Comparison of ENCODE assay signal across 14 cellular contexts in genomic region chr9:87290241-87290700, GRCh38.
A peak's percentile ranks its signal among the peaks of the same experiment; 100 is the strongest.
DNase-seq lines count a peak whose midpoint lies in the region; TF ChIP-seq lines count a peak whose summit lies in the region.
"Had no signal": no experiment of that assay in that cellular context is flagged by ENCODE, and none has a peak within 500 bp of the region (broad histone marks: within the 10 kb centered on the region; RNA-seq: fewer than 3 reads in every experiment).

No MANE protein-coding gene starts in this region.

- H3K27me3 ChIP-seq in GM23248 (replicated peaks; ENCODE audit: insufficient read depth) (no peaks in the 10 kb centered on the region), SK-N-SH (ENCODE audit: insufficient read depth) (no peaks in the 10 kb centered on the region), smooth muscle cell (ENCODE audit: low read depth) (no peaks in the 10 kb centered on the region)

- in situ Hi-C loops in GM23248 (cut with MboI), result no loop called here

- TF ChIP-seq CTCF in SK-N-SH (IDR thresholded peaks at IDR 0.05) (peak; percentile 55), fibroblast of villous mesenchyme (IDR thresholded peaks at IDR 0.05; ENCODE audit: insufficient read depth, low read depth, low read length) (peak; percentile 50), smooth muscle cell (IDR thresholded peaks at IDR 0.05; ENCODE audit: borderline replicate concordance, insufficient read depth, poor library complexity, severe bottlenecking) (peak; percentile 23)

- H3K4me2 ChIP-seq in GM23248 (ENCODE audit: unreplicated experiment), result peak overlapping the region; percentile 69
- peak overlapping the region; percentile 48 for H3K4me2 ChIP-seq in SK-N-SH
- peak overlapping the region; percentile 62 for H3K4me2 ChIP-seq in smooth muscle cell

- peak overlapping the region; percentile 63 for H3K27ac ChIP-seq in GM23248
- peak overlapping the region; percentile 76 to 81 for H3K27ac ChIP-seq in SK-N-SH (ENCODE audit: low read depth in 2 of 2, low read length in 1 of 2)
- H3K27ac ChIP-seq in smooth muscle cell (ENCODE audit: low read depth), result peak overlapping the region; percentile 50

- H3K36me3 ChIP-seq in GM23248 (ENCODE audit: low read depth), result no peaks in the 10 kb centered on the region
- no peaks in the 10 kb centered on the region for H3K36me3 ChIP-seq in SK-N-SH (replicated peaks in 1 of 2; ENCODE audit: control insufficient read depth in 1 of 2, insufficient read depth in 2 of 2, low read length in 1 of 2)
- peaks cover 3% of the 10 kb centered on the region for H3K36me3 ChIP-seq in smooth muscle cell (ENCODE audit: low read depth)

- H2AFZ ChIP-seq in GM23248 (peak overlapping the region; percentile 41; the same call in 1 of the 2 replicates), SK-N-SH (ENCODE audit: low read depth) (peak overlapping the region; percentile 72; the same call in 1 of the 2 replicates), smooth muscle cell (ENCODE audit: low read depth) (no peak overlapping the region)

- 10 to 16% methylated on average over 2 of the region's 2 CpGs for WGBS in GM23248 (ENCODE audit: low coverage in 1 of 2, low lambda C conversion rate in 2 of 2, missing lambda C conversion rate in 2 of 2), 2 experiments
- WGBS in SK-N-SH (ENCODE audit: low lambda C conversion rate), result 6% methylated on average over 2 of the region's 2 CpGs
- WGBS in smooth muscle cell (ENCODE audit: low lambda C conversion rate), result 18% methylated on average over 2 of the region's 2 CpGs

- TF ChIP-seq EP300 in SK-N-SH (IDR thresholded peaks at IDR 0.05; ENCODE audit: borderline replicate concordance in 1 of 2, low read depth in 1 of 2, low read length in 1 of 2), result 0 out of 4 replicates have a peak, but pooled peaks of 1 of the 2 experiments have one; percentile 3

- H3K4me3 ChIP-seq in GM23248 (peak overlapping the region; percentile 17), SK-N-SH (ENCODE audit: low read depth in 2 of 2, low read length in 1 of 2) (no peak overlapping the region), fibroblast of villous mesenchyme (ENCODE audit: low read depth, low read length) (no peak overlapping the region), smooth muscle cell (no peak overlapping the region)

- H3K79me2 ChIP-seq in GM23248 (ENCODE audit: insufficient read depth) (no peaks in the 10 kb centered on the region), SK-N-SH (ENCODE audit: insufficient read depth) (no peaks in the 10 kb centered on the region), smooth muscle cell (ENCODE audit: low read depth) (no peaks in the 10 kb centered on the region)

- DNase-seq in GM23248 (peak; percentile 55), SK-N-SH (no peak), fibroblast of villous mesenchyme (ENCODE audit: low read depth) (no peak), smooth muscle cell (lab: John Stamatoyannopoulos, UW; ENCODE audit: unreplicated experiment) (no peak), occipital lobe (lab: John Stamatoyannopoulos, UW) (no peak), NCI-H1436 treated with DMSO at 0.1 percent for 48 hours (lab: John Stamatoyannopoulos, UW) (no peak), NCI-H82 (lab: John Stamatoyannopoulos, UW) (no peak), NCI-H2081 (lab: John Stamatoyannopoulos, UW) (no peak)
- DNase-seq: activated CD4-positive, alpha-beta memory T cell treated with anti-CD3 and anti-CD28 coated beads, Interleukin-2, amount 10 ng/mL, durations not matched to agents 7 days and 5 days; activated naive CD4-positive, alpha-beta T cell treated with anti-CD3 and anti-CD28 coated beads for 36 hours; dermis blood vessel endothelial cell; hypothalamus; NCI-H524; stimulated activated CD4-positive, alpha-beta T cell treated with anti-CD3 and anti-CD28 coated beads, Interleukin-12 subunit alpha, Interleukin-12 subunit beta, amount 100 ng/mL, for 4 hours had no signal

- POLR2A ChIA-PET in SK-N-SH (lab: Yijun Ruan, JAX), result interaction anchor here (0.6 kb wide), 1 partner anchor 29 kb away, joined by 3 read pairs; no protein-coding TSS in a partner anchor

- H3F3A ChIP-seq in GM23248 (ENCODE audit: insufficient read depth) (peaks cover 26% of the 10 kb centered on the region), SK-N-SH (replicated peaks; ENCODE audit: insufficient read depth) (peaks cover 11% of the 10 kb centered on the region), smooth muscle cell (ENCODE audit: low read depth) (no peaks in the 10 kb centered on the region)

- H3K9ac ChIP-seq in GM23248, result no peak overlapping the region; the same call in 1 of the 2 replicates
- H3K9ac ChIP-seq in SK-N-SH, result peak overlapping the region; percentile 32; the same call in 1 of the 2 replicates
- H3K9ac ChIP-seq in smooth muscle cell (ENCODE audit: low read depth), result no peak overlapping the region

- H3K9me2 ChIP-seq in GM23248 (ENCODE audit: insufficient read depth) (no peaks in the 10 kb centered on the region), SK-N-SH (no peaks in the 10 kb centered on the region)

- TF ChIP-seq RAD21 in SK-N-SH (IDR thresholded peaks at IDR 0.05; ENCODE audit: low read length), result peak; percentile 45

- no peaks in the 10 kb centered on the region for H3K9me3 ChIP-seq in GM23248 (ENCODE audit: low read depth)
- H3K9me3 ChIP-seq in SK-N-SH, result no peaks in the 10 kb centered on the region
- H3K9me3 ChIP-seq in smooth muscle cell (replicated peaks; ENCODE audit: low read depth), result no peaks in the 10 kb centered on the region

- peaks cover 24% of the 10 kb centered on the region for H3K4me1 ChIP-seq in GM23248 (ENCODE audit: insufficient read depth)
- H3K4me1 ChIP-seq in SK-N-SH (ENCODE audit: control insufficient read depth in 1 of 2, insufficient read depth in 2 of 2, low read depth in 1 of 2, low read length in 1 of 2), result peaks cover 5 to 12% of the 10 kb centered on the region in 2 experiments
- no peaks in the 10 kb centered on the region for H3K4me1 ChIP-seq in smooth muscle cell (ENCODE audit: low read depth)

- H4K20me1 ChIP-seq in GM23248 (ENCODE audit: insufficient read depth) (no peaks in the 10 kb centered on the region), SK-N-SH (ENCODE audit: insufficient read depth) (no peaks in the 10 kb centered on the region), smooth muscle cell (ENCODE audit: low read depth) (no peaks in the 10 kb centered on the region)

- CTCF ChIA-PET in SK-N-SH (lab: Yijun Ruan, JAX), result interaction anchor here (1.0 to 1.2 kb wide), 2 partner anchors 10 to 856 kb away, joined by 3 to 4 read pairs; no protein-coding TSS in a partner anchor

TF ChIP-seq in SK-N-SH, 30 proteins besides CTCF, POLR2A, EP300 and RAD21 (continues in another document):
- TF ChIP-seq CHD2 (IDR thresholded peaks at IDR 0.05; ENCODE audit: low read length, partially characterized antibody) (no peak), GATA2 (CRISPR knock-in tag; IDR thresholded peaks at IDR 0.05) (no peak), MAX (IDR thresholded peaks at IDR 0.05; ENCODE audit: low read depth) (no peak), SMC3 (IDR thresholded peaks at IDR 0.05; ENCODE audit: low read depth, low read length) (peak; percentile 35; the same call in 1 of the 2 replicates), EZH2phosphoT487 (IDR thresholded peaks at IDR 0.05; ENCODE audit: borderline replicate concordance, low read depth) (no peak), NRF1 (IDR thresholded peaks at IDR 0.05; ENCODE audit: low read depth, low read length) (no peak), MEF2A (IDR thresholded peaks at IDR 0.05; ENCODE audit: borderline replicate concordance, low read depth) (no peak), ELF1 (IDR thresholded peaks at IDR 0.05) (no peak), MXI1 (IDR thresholded peaks at IDR 0.05; ENCODE audit: low read depth, low read length) (no peak), GABPA (IDR thresholded peaks at IDR 0.05; ENCODE audit: low read depth) (no peak), REST (IDR thresholded peaks at IDR 0.05; ENCODE audit: low read depth, low read length) (no peak), USF2 (IDR thresholded peaks at IDR 0.05; ENCODE audit: borderline replicate concordance, low read depth, low read length) (no peak), RXRA (IDR thresholded peaks at IDR 0.05; ENCODE audit: borderline replicate concordance, low read depth) (peak; percentile 32; the same call in 1 of the 2 replicates), JUND (IDR thresholded peaks at IDR 0.05) (no peak)
